ENCODE assay signal across 2 cellular contexts in the genomic region with DNA sequence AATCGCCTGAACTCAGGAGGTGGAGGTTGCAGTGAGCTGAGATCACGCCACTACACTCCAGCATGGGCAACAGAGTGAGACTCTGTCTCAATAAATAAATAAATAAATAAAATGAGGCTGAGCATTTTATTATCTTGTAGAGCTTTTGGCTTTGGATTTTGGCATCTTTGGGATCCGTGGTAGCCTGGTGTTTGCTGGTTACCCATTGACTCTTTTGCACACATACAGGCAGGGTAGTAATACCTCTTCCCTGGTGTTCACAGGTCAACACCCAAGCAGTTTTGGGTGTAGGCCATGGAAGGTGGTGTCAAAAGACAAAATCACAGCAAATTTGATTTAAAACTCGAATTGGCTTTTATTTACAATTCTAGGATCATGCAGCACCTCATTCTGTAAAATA.
TF ChIP-seq lines count a peak whose summit lies in the region.

No MANE protein-coding gene starts in this region.

TF ChIP-seq in liver, 16 proteins besides CTCF, POLR2A, EP300 and RAD21:
- TF ChIP-seq, protein P1, sequence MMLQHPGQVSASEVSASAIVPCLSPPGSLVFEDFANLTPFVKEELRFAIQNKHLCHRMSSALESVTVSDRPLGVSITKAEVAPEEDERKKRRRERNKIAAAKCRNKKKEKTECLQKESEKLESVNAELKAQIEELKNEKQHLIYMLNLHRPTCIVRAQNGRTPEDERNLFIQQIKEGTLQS (IDR thresholded peaks at IDR 0.05) = no peak
- TF ChIP-seq NR2F2 (IDR thresholded peaks at IDR 0.05) (no peak), EGR1 (IDR thresholded peaks at IDR 0.05; ENCODE audit: low read depth in 2 of 2) (no peak), GABPA (IDR thresholded peaks at IDR 0.05 in 1 of 2, conservative IDR thresholded peaks at IDR 0.05 in 1 of 2) (no peak), HNF4A (conservative IDR thresholded peaks at IDR 0.05) (peak; percentile 74 to 80), FOXA2 (IDR thresholded peaks at IDR 0.05) (no peak), FOXA1 (IDR thresholded peaks at IDR 0.05) (no peak), RXRA (IDR thresholded peaks at IDR 0.05) (peak; percentile 80 to 84), JUND (IDR thresholded peaks at IDR 0.05) (peak in 1 of 2 donors; percentile 63), HNF4G (IDR thresholded peaks at IDR 0.05) (peak; percentile 56), SP1 (IDR thresholded peaks at IDR 0.05) (peak; percentile 85), YY1 (IDR thresholded peaks at IDR 0.05) (peak; percentile 34), ZBTB33 (IDR thresholded peaks at IDR 0.05) (peak; percentile 53), TAF1 (conservative IDR thresholded peaks at IDR 0.05) (peak; percentile 24)
- TF ChIP-seq, protein P2, sequence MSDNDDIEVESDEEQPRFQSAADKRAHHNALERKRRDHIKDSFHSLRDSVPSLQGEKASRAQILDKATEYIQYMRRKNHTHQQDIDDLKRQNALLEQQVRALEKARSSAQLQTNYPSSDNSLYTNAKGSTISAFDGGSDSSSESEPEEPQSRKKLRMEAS (IDR thresholded peaks at IDR 0.05) = peak; percentile 59
- TF ChIP-seq, protein P3, sequence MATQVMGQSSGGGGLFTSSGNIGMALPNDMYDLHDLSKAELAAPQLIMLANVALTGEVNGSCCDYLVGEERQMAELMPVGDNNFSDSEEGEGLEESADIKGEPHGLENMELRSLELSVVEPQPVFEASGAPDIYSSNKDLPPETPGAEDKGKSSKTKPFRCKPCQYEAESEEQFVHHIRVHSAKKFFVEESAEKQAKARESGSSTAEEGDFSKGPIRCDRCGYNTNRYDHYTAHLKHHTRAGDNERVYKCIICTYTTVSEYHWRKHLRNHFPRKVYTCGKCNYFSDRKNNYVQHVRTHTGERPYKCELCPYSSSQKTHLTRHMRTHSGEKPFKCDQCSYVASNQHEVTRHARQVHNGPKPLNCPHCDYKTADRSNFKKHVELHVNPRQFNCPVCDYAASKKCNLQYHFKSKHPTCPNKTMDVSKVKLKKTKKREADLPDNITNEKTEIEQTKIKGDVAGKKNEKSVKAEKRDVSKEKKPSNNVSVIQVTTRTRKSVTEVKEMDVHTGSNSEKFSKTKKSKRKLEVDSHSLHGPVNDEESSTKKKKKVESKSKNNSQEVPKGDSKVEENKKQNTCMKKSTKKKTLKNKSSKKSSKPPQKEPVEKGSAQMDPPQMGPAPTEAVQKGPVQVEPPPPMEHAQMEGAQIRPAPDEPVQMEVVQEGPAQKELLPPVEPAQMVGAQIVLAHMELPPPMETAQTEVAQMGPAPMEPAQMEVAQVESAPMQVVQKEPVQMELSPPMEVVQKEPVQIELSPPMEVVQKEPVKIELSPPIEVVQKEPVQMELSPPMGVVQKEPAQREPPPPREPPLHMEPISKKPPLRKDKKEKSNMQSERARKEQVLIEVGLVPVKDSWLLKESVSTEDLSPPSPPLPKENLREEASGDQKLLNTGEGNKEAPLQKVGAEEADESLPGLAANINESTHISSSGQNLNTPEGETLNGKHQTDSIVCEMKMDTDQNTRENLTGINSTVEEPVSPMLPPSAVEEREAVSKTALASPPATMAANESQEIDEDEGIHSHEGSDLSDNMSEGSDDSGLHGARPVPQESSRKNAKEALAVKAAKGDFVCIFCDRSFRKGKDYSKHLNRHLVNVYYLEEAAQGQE (IDR thresholded peaks at IDR 0.05) = peak; percentile 25

TF ChIP-seq in HepG2, 621 proteins besides CTCF, POLR2A, EP300 and RAD21:
- TF ChIP-seq GATAD1 (CRISPR knock-in tag; IDR thresholded peaks at IDR 0.05) = no peak
- TF ChIP-seq SCMH1 (CRISPR knock-in tag; IDR thresholded peaks at IDR 0.05; ENCODE audit: borderline replicate concordance) = no peak
- TF ChIP-seq, protein P4, sequence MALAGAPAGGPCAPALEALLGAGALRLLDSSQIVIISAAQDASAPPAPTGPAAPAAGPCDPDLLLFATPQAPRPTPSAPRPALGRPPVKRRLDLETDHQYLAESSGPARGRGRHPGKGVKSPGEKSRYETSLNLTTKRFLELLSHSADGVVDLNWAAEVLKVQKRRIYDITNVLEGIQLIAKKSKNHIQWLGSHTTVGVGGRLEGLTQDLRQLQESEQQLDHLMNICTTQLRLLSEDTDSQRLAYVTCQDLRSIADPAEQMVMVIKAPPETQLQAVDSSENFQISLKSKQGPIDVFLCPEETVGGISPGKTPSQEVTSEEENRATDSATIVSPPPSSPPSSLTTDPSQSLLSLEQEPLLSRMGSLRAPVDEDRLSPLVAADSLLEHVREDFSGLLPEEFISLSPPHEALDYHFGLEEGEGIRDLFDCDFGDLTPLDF (CRISPR knock-in tag; IDR thresholded peaks at IDR 0.05) = no peak
- TF ChIP-seq ZNF354B (CRISPR knock-in tag; IDR thresholded peaks at IDR 0.05) = no peak
